8 cellular contexts compared by ENCODE assay signal in the genomic region with DNA sequence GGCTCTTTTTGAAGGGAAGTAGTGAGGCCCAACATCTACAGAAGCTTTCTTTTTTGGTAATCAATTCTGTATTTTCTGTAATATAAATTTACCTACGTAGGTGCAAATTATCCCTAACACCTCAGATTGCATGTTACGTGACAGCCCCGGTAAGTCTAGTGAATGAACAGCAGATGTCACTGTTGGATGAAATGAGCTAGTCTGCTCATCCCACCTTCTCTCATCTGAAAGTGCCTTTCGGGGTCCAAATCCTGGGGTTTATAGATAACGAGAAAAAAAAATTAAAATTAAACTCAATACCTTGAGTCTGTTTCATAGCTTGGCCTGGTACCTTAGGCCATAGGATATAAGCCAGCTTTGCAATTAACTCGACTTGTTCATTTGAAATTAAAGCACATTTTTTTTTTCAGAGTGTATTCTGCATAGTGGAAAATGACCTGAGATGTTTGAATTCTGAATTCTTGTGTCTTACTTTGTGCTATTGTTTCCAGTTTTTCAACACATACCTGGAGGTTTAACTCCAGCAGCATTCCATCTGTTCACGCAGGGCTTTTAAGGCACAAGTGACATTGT.
DNase-seq lines count a peak whose midpoint lies in the region; ATAC-seq and TF ChIP-seq lines count a peak whose summit lies in the region.

No MANE protein-coding gene starts in this region.

- no peak overlapping the region for H3K9ac ChIP-seq in adipocyte (ENCODE audit: low read length)

- in situ Hi-C loops in GM13977 (cut with MboI; ENCODE audit: low pct_unique_long_range_greater_than_20kb, low sequenced_read_pairs, unreplicated experiment), result no loop called here

- peaks cover 2% of the 10 kb centered on the region for H3K9me3 Mint-ChIP-seq in nephron
- no peaks in the 10 kb centered on the region for H3K9me3 Mint-ChIP-seq in activated T-cell treated with anti-CD3 and anti-CD28 coated beads, Interleukin-2, amount 50 U/mL, for 72 hours

- H3K27me3 ChIP-seq in adipocyte (replicated peaks; ENCODE audit: control insufficient read depth, insufficient read depth, low read length) (peaks cover 6% of the 10 kb centered on the region), right cardiac atrium (ENCODE audit: control insufficient read depth, insufficient read depth) (no peaks in the 10 kb centered on the region)

- H3K27ac Mint-ChIP-seq in nephron, result no peak overlapping the region
- H3K27ac Mint-ChIP-seq in activated T-cell treated with anti-CD3 and anti-CD28 coated beads, Interleukin-2, amount 50 U/mL, for 72 hours, result no peak overlapping the region

- H3K4me1 ChIP-seq in adipocyte (ENCODE audit: control insufficient read depth, insufficient read depth, low read length) (no peaks in the 10 kb centered on the region), right cardiac atrium (ENCODE audit: control insufficient read depth, insufficient read depth, low read length) (no peaks in the 10 kb centered on the region)

- no peaks in the 10 kb centered on the region for H3K36me3 Mint-ChIP-seq in nephron (ENCODE audit: low read depth)
- no peaks in the 10 kb centered on the region for H3K36me3 Mint-ChIP-seq in activated T-cell treated with anti-CD3 and anti-CD28 coated beads, Interleukin-2, amount 50 U/mL, for 72 hours (ENCODE audit: insufficient read depth in 2 of 2)

- H3K27ac ChIP-seq in right cardiac atrium (ENCODE audit: low read length), result no peak overlapping the region

- H3K36me3 ChIP-seq in adipocyte (ENCODE audit: control insufficient read depth, insufficient read depth, low read length, severe bottlenecking), result no peaks in the 10 kb centered on the region

- ATAC-seq in activated T-cell treated with anti-CD3 and anti-CD28 coated beads, Interleukin-2, amount 50 U/mL, for 72 hours (replicated peaks in 1 of 2), result no peak
- no peak for ATAC-seq in right cardiac atrium

- peaks cover 3% of the 10 kb centered on the region for H3K27me3 Mint-ChIP-seq in nephron (ENCODE audit: low read depth)
- no peaks in the 10 kb centered on the region for H3K27me3 Mint-ChIP-seq in activated T-cell treated with anti-CD3 and anti-CD28 coated beads, Interleukin-2, amount 50 U/mL, for 72 hours (ENCODE audit: low read depth)

- no peak overlapping the region for H3K4me3 Mint-ChIP-seq in nephron
- H3K4me3 Mint-ChIP-seq in activated T-cell treated with anti-CD3 and anti-CD28 coated beads, Interleukin-2, amount 50 U/mL, for 72 hours, result no peak overlapping the region

- H3K4me3 ChIP-seq in NB4 (ENCODE audit: low read depth, low read length), result no peak overlapping the region
- H3K4me3 ChIP-seq in adipocyte (ENCODE audit: low read length), result no peak overlapping the region
- H3K4me3 ChIP-seq in right cardiac atrium (ENCODE audit: low read length), result no peak overlapping the region

- no peak for TF ChIP-seq POLR2A in NB4 (IDR thresholded peaks at IDR 0.05; ENCODE audit: extremely low read depth, insufficient read length)

- H3K4me1 Mint-ChIP-seq in nephron, result no peaks in the 10 kb centered on the region
- H3K4me1 Mint-ChIP-seq in activated T-cell treated with anti-CD3 and anti-CD28 coated beads, Interleukin-2, amount 50 U/mL, for 72 hours (ENCODE audit: low read depth), result no peaks in the 10 kb centered on the region

- intact Hi-C loops in right cardiac atrium (cut with DNase I), result no loop called here

- H3K9me3 ChIP-seq in adipocyte (ENCODE audit: control insufficient read depth, low read length) (no peaks in the 10 kb centered on the region), right cardiac atrium (ENCODE audit: control insufficient read depth, low read length) (no peaks in the 10 kb centered on the region)

- TF ChIP-seq CTCF in GM13977 (IDR thresholded peaks at IDR 0.05; ENCODE audit: extremely low read depth, insufficient read depth, missing control alignments), result peak; percentile 54
- peak; percentile 64 for TF ChIP-seq CTCF in NB4 (IDR thresholded peaks at IDR 0.05; ENCODE audit: low read depth, low read length)
- peak; percentile 68 to 83 (median 74) for TF ChIP-seq CTCF in nephron (IDR thresholded peaks at IDR 0.05; ENCODE audit: unreplicated experiment in 3 of 3)

- 29% methylated on average over 7 of the region's 7 CpGs for WGBS in right cardiac atrium

- DNase-seq in GM13977 (ENCODE audit: low spot score) (peak; percentile 12), NB4 (ENCODE audit: low read depth) (peak; percentile 42), adipocyte (ENCODE audit: low read depth) (peak; percentile 7), dedifferentiated amniotic fluid mesenchymal stem cell (ENCODE audit: extremely low spot score) (no peak), occipital lobe (lab: John Stamatoyannopoulos, UW) (no peak), right cardiac atrium (no peak)
- DNase-seq in activated T-cell treated with anti-CD3 and anti-CD28 coated beads, Interleukin-2, amount 50 U/mL, for 72 hours, result no peak

Comparison
In these comparisons a context has a peak if more than half of its experiments do, and no peak if none do; other contexts are left out.
1. DNase-seq: peak in GM13977 (single experiment), NB4 (single experiment) and adipocyte (single experiment); none in dedifferentiated amniotic fluid mesenchymal stem cell (single experiment), occipital lobe (single experiment), activated T-cell treated with anti-CD3 and anti-CD28 coated beads, Interleukin-2, amount 50 U/mL, for 72 hours (0 of 2) and right cardiac atrium (0 of 3).
2. Peak in every context shown above with its lines, with median percentiles within 50 percentile points of each other: CTCF ChIP-seq.